1 cellular context compared by ENCODE assay signal in the genomic region with DNA sequence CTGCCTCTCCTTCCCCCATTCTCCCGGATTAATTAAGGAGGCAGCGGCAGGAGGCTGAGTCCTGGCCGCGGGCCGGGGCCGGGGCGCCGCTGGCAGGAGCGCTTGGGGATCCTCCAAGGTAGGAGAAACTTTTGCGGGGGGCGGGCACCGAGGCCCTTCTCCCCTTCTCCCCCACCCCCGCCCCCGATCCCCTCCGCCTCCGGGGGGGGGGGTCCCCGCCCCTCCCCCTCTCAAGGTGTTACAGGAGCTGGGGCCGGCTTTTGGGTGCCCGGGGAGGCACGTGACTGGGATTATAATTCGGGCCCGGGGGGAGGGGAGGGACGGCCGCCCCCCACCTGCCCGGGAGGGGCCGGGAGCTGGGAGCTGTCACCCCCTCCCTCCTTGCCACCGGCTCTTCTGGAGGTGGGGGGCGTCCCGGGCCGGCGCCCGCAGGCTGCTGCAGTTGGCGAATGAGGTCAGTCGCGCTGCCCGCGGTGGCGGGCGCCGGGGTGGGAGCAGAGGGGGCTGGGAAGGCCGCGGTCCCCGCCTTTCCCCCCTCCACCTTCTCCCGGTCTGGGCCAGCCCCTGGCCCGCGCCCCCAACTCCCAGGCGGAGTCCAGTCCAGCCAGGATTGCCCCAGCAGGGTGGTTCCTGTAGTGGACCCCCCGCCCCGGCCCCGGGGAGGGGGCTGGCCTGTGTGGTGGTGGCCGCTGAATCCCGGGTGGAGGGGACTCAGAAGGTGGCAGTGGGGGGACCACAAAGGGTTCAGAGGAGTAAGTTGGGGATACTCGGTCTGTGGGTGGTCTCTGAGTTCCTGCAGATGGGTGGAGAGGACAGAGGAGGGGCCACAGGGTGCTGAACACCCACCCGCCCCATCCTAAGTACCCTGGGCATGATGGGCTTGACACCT.
TF ChIP-seq lines count a peak whose summit lies in the region.

No MANE protein-coding gene starts in this region.

TF ChIP-seq in HepG2, 621 proteins besides CTCF, POLR2A, EP300 and RAD21 (continued from another document):
- TF ChIP-seq ZNF609 (CRISPR knock-in tag; IDR thresholded peaks at IDR 0.05; ENCODE audit: borderline replicate concordance) (no peak), ZNF317 (CRISPR knock-in tag; IDR thresholded peaks at IDR 0.05) (no peak), ZNF30 (CRISPR knock-in tag; IDR thresholded peaks at IDR 0.05) (no peak), TBX2 (CRISPR knock-in tag; IDR thresholded peaks at IDR 0.05; ENCODE audit: borderline replicate concordance) (no peak), ZNF619 (CRISPR knock-in tag; IDR thresholded peaks at IDR 0.05) (no peak), TCF12 (IDR thresholded peaks at IDR 0.05) (no peak), TCF12 (CRISPR knock-in tag; IDR thresholded peaks at IDR 0.05) (no peak), DNMT3B (CRISPR knock-in tag; conservative IDR thresholded peaks at IDR 0.05) (no peak), ARNTL (CRISPR knock-in tag; IDR thresholded peaks at IDR 0.05) (0 out of 2 replicates have a peak, but pooled peaks have one; percentile 13), HDAC6 (IDR thresholded peaks at IDR 0.05; ENCODE audit: low read depth, low read length) (no peak), FOXJ3 (CRISPR knock-in tag; IDR thresholded peaks at IDR 0.05; ENCODE audit: borderline replicate concordance) (no peak), MIXL1 (CRISPR knock-in tag; IDR thresholded peaks at IDR 0.05) (no peak), REPIN1 (CRISPR knock-in tag; IDR thresholded peaks at IDR 0.05; ENCODE audit: borderline replicate concordance, low read depth) (no peak), ZNF83 (CRISPR knock-in tag; IDR thresholded peaks at IDR 0.05; ENCODE audit: borderline replicate concordance) (no peak), FOXP4 (CRISPR knock-in tag; IDR thresholded peaks at IDR 0.05) (no peak), ZNF460 (CRISPR knock-in tag; IDR thresholded peaks at IDR 0.05; ENCODE audit: borderline replicate concordance) (no peak), HMG20A (CRISPR knock-in tag; IDR thresholded peaks at IDR 0.05; ENCODE audit: borderline replicate concordance) (no peak), ZFX (CRISPR knock-in tag; IDR thresholded peaks at IDR 0.05; ENCODE audit: low read depth) (peak; percentile 28; the same call in 1 of the 2 replicates), ZNF816 (CRISPR knock-in tag; IDR thresholded peaks at IDR 0.05; ENCODE audit: borderline replicate concordance) (no peak), KDM3A (CRISPR knock-in tag; IDR thresholded peaks at IDR 0.05; ENCODE audit: low read depth) (no peak), ZNF670 (CRISPR knock-in tag; IDR thresholded peaks at IDR 0.05; ENCODE audit: borderline replicate concordance) (no peak), ZNF205 (CRISPR knock-in tag; IDR thresholded peaks at IDR 0.05) (no peak), ZNF556 (CRISPR knock-in tag; IDR thresholded peaks at IDR 0.05; ENCODE audit: borderline replicate concordance) (no peak), MIER3 (CRISPR knock-in tag; IDR thresholded peaks at IDR 0.05; ENCODE audit: borderline replicate concordance) (no peak), ZNF232 (CRISPR knock-in tag; IDR thresholded peaks at IDR 0.05; ENCODE audit: borderline replicate concordance) (no peak), RBM22 (optimal IDR thresholded peaks at IDR 0.05; ENCODE audit: low read length) (no peak), DMAP1 (CRISPR knock-in tag; IDR thresholded peaks at IDR 0.05) (no peak), HES4 (CRISPR knock-in tag; IDR thresholded peaks at IDR 0.05; ENCODE audit: borderline replicate concordance) (no peak), KMT2B (CRISPR knock-in tag; IDR thresholded peaks at IDR 0.05) (no peak), NCOA2 (CRISPR knock-in tag; IDR thresholded peaks at IDR 0.05) (no peak)
